ENCODE assay signal across 17 cellular contexts in the genomic region with DNA sequence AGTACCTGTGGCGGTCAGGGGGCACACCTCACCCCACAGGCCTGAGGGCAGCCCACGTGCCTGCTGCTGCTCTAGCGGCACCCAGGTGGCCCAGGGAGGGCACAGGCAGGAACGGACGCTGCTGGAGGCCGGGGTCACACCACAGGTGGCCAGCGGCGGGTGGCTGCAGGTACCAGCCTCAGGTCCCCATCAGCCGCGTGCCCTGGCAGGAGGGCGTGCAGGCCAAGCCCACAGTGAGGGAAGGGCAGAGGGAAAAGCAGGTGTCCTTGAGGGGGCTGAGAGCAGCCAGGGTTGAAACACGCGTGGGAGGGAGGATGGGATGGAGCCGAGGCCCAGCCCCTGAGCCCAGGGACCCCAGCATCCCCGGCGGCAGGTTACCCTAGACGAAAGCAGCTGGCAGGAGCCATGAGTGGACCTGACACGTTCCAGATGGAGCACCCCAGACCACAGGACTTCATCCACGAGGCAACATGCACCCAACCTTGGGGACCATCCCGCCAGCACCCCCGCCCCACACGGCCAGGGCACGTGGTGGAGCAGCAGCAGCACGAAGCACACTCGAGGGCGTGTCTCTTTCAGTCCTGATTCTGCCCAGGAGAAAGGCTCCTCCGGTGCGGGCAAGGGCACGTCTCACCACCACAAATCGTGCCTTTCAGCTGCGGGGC. TPM values are rescaled to one million over a fixed set of nuclear protein-coding genes. Genes with fewer than 3 reads are reported as not detected.
DNase-seq lines count a peak whose midpoint lies in the region; TF ChIP-seq lines count a peak whose summit lies in the region.
"Had no signal": no experiment of that assay in that cellular context is flagged by ENCODE, and none has a peak within 500 bp of the region (broad histone marks: within the 10 kb centered on the region; RNA-seq: fewer than 3 reads in every experiment).

No MANE protein-coding gene starts in this region.

- H3K4me3 Mint-ChIP-seq in glutamatergic neuron (ENCODE audit: unreplicated experiment), result no peak overlapping the region
- H3K4me3 Mint-ChIP-seq: memory B cell; stimulated activated memory B cell treated with anti-CD40 and anti-IgM and Interleukin-4, amounts not matched to agents 10 μg/mL and 1 μg/mL and 100 μg/mL, for 72 hours had no signal

- no peak overlapping the region for H4K8ac ChIP-seq in trophoblast cell (ENCODE audit: low read depth, low read length)

- no peak overlapping the region for H2AK5ac ChIP-seq in trophoblast cell (ENCODE audit: low read length)

- DNase-seq in stimulated activated CD4-positive, alpha-beta T cell treated with anti-CD3 and anti-CD28 coated beads, Interleukin-15, amount 100 ng/mL, for 24 hours, result peak; percentile 3
- DNase-seq in stimulated activated CD4-positive, alpha-beta T cell treated with anti-CD3 and anti-CD28 coated beads, Interleukin-4, amount 100 ng/mL, for 24 hours, result no peak
- peak; percentile 16 for DNase-seq in glutamatergic neuron
- DNase-seq in trophoblast cell, result no peak
- DNase-seq in HK-2 (ENCODE audit: unreplicated experiment), result no peak
- DNase-seq in midbrain (lab: John Stamatoyannopoulos, UW), result no peak
- DNase-seq in NCI-H187 (lab: John Stamatoyannopoulos, UW), result no peak
- DNase-seq in nucleus accumbens (lab: John Stamatoyannopoulos, UW), result no peak
- DNase-seq: activated naive CD8-positive, alpha-beta T cell treated with anti-CD3 and anti-CD28 coated beads for 36 hours; caudate nucleus; MM.1S; NCI-H2081 treated with DMSO at 0.1 percent for 48 hours; NCI-H69; SW 1271 had no signal

- H4K12ac ChIP-seq in trophoblast cell (ENCODE audit: low read depth, low read length), result no peak overlapping the region

- H3K4me1 ChIP-seq in trophoblast cell (ENCODE audit: control insufficient read depth in 1 of 2, insufficient read depth in 2 of 2, low read length in 2 of 2), result peaks cover 15 to 24% of the 10 kb centered on the region in 2 experiments

- no peak for TF ChIP-seq CTCF in glutamatergic neuron (IDR thresholded peaks at IDR 0.05; ENCODE audit: partially characterized antibody, unreplicated experiment)

- H3K79me1 ChIP-seq in trophoblast cell (ENCODE audit: low read length), result peaks cover 17% of the 10 kb centered on the region

- peaks cover 11% of the 10 kb centered on the region for H3K4me1 Mint-ChIP-seq in glutamatergic neuron (ENCODE audit: low read depth, unreplicated experiment)

- no peak overlapping the region for H3K4me3 ChIP-seq in trophoblast cell (ENCODE audit: low read depth, low read length)
- H3K4me3 ChIP-seq: vagina had no signal

- no peak overlapping the region for H2AFZ ChIP-seq in trophoblast cell (ENCODE audit: insufficient read depth, low read length, poor library complexity)

- peaks cover 8% of the 10 kb centered on the region for H3K27me3 Mint-ChIP-seq in glutamatergic neuron (ENCODE audit: unreplicated experiment)
- H3K27me3 Mint-ChIP-seq: activated naive CD8-positive, alpha-beta T cell treated with anti-CD3 and anti-CD28 coated beads for 36 hours; memory B cell; stimulated activated memory B cell treated with anti-CD40 and anti-IgM and Interleukin-4, amounts not matched to agents 10 μg/mL and 1 μg/mL and 100 μg/mL, for 72 hours had no signal

- no peak overlapping the region for H3K27ac Mint-ChIP-seq in glutamatergic neuron (ENCODE audit: unreplicated experiment)
- H3K27ac Mint-ChIP-seq: activated naive CD8-positive, alpha-beta T cell treated with anti-CD3 and anti-CD28 coated beads for 36 hours; memory B cell; stimulated activated memory B cell treated with anti-CD40 and anti-IgM and Interleukin-4, amounts not matched to agents 10 μg/mL and 1 μg/mL and 100 μg/mL, for 72 hours had no signal

- H2BK120ac ChIP-seq in trophoblast cell (ENCODE audit: insufficient read depth, low read length, poor library complexity), result no peak overlapping the region

- H3K4me2 ChIP-seq in trophoblast cell (ENCODE audit: low read length), result no peak overlapping the region

- no peak overlapping the region for H3K9ac ChIP-seq in trophoblast cell (ENCODE audit: low read length)

- H3K27ac ChIP-seq in trophoblast cell (ENCODE audit: low read depth, low read length), result no peak overlapping the region
- H3K27ac ChIP-seq: vagina had no signal

- H3K4ac ChIP-seq in trophoblast cell (ENCODE audit: low read depth, low read length), result peak overlapping the region; percentile 24

- WGBS in trophoblast cell (ENCODE audit: extremely low coverage, insufficient coverage, insufficient read length), result no CpG with 5 or more reads among the region's 31 CpGs

- peaks cover 5% of the 10 kb centered on the region for H3K9me3 Mint-ChIP-seq in glutamatergic neuron (ENCODE audit: unreplicated experiment)
- H3K9me3 Mint-ChIP-seq: activated naive CD8-positive, alpha-beta T cell treated with anti-CD3 and anti-CD28 coated beads for 36 hours; memory B cell; stimulated activated memory B cell treated with anti-CD40 and anti-IgM and Interleukin-4, amounts not matched to agents 10 μg/mL and 1 μg/mL and 100 μg/mL, for 72 hours had no signal

- H3K27me3 ChIP-seq in trophoblast cell (ENCODE audit: insufficient read depth, low read length), result no peaks in the 10 kb centered on the region
- H3K27me3 ChIP-seq: vagina had no signal

- no peak overlapping the region for H4K91ac ChIP-seq in trophoblast cell (ENCODE audit: low read depth, low read length)

- H3K9me3 ChIP-seq in trophoblast cell (ENCODE audit: insufficient read depth, low read depth, low read length), result no peaks in the 10 kb centered on the region
- H3K9me3 ChIP-seq: vagina had no signal

- H3K14ac ChIP-seq in trophoblast cell (ENCODE audit: low read length), result no peak overlapping the region

- no peak overlapping the region for H2BK12ac ChIP-seq in trophoblast cell (ENCODE audit: low read length)

- H3K18ac ChIP-seq in trophoblast cell (ENCODE audit: low read length), result no peak overlapping the region

- H3K79me2 ChIP-seq in trophoblast cell (ENCODE audit: control insufficient read depth, insufficient read depth, low read length, poor library complexity), result peaks cover 2% of the 10 kb centered on the region

- peaks cover 5 to 12% of the 10 kb centered on the region in 2 experiments for H3K36me3 ChIP-seq in trophoblast cell (ENCODE audit: control insufficient read depth in 1 of 2, insufficient read depth in 2 of 2, low read length in 2 of 2)
- H3K36me3 ChIP-seq: vagina had no signal

- H2BK5ac ChIP-seq in trophoblast cell (ENCODE audit: low read depth, low read length, poor library complexity), result no peak overlapping the region

- H3K36me3 Mint-ChIP-seq in glutamatergic neuron (ENCODE audit: unreplicated experiment), result no peaks in the 10 kb centered on the region
- H3K36me3 Mint-ChIP-seq: memory B cell had no signal

- no peak overlapping the region for H3K23ac ChIP-seq in trophoblast cell (ENCODE audit: low read length)

RNA-seq across cellular contexts. Expression of a gene that starts 3.7 kb away (rescaled TPM):
- total RNA-seq in glutamatergic neuron (ENCODE audit: unreplicated experiment), result 53.3 TPM
- polyA plus RNA-seq in trophoblast cell (2013), result 124 and 145 TPM in 2 replicates

Comparison
In these comparisons a context has a peak if more than half of its experiments do, and no peak if none do; other contexts are left out.
1. DNase-seq: peak in stimulated activated CD4-positive, alpha-beta T cell treated with anti-CD3 and anti-CD28 coated beads, Interleukin-15, amount 100 ng/mL, for 24 hours (single experiment) and glutamatergic neuron (single experiment); none in stimulated activated CD4-positive, alpha-beta T cell treated with anti-CD3 and anti-CD28 coated beads, Interleukin-4, amount 100 ng/mL, for 24 hours (single experiment), trophoblast cell (0 of 2), HK-2 (single experiment), midbrain (single experiment), NCI-H187 (0 of 2) and nucleus accumbens (0 of 56).